16 cellular contexts compared by ENCODE assay signal in genomic region chr14:26175659-26176058, GRCh38.
DNase-seq lines count a peak whose midpoint lies in the region; TF ChIP-seq lines count a peak whose summit lies in the region.
"Had no signal": no experiment of that assay in that cellular context is flagged by ENCODE, and none has a peak within 500 bp of the region (broad histone marks: within the 10 kb centered on the region; RNA-seq: fewer than 3 reads in every experiment).

No MANE protein-coding gene starts in this region.

- H3K4ac ChIP-seq in neuronal stem cell (ENCODE audit: low read length), result no peak overlapping the region

- H3K27me3 ChIP-seq in endodermal cell (ENCODE audit: control insufficient read depth, insufficient read depth, low read length, poor library complexity, severe bottlenecking) (no peaks in the 10 kb centered on the region), neuronal stem cell (ENCODE audit: control insufficient read depth in 3 of 3, insufficient read depth in 3 of 3, low read depth in 1 of 3, low read length in 3 of 3) (no peaks in the 10 kb centered on the region), testis (no peaks in the 10 kb centered on the region)
- H3K27me3 ChIP-seq: BE2C had no signal

- intact Hi-C loops in testis (cut with DNase I; ENCODE audit: low total_unique reads), result no loop called here

- H3K18ac ChIP-seq in neuronal stem cell (ENCODE audit: low read length), result no peak overlapping the region

- peak overlapping the region; percentile 89 for H2AFZ ChIP-seq in neuronal stem cell (ENCODE audit: low read length)
- H2AFZ ChIP-seq: GM23248 had no signal

- no peaks in the 10 kb centered on the region for H3K27me3 Mint-ChIP-seq in endodermal cell (ENCODE audit: insufficient read depth)
- H3K27me3 Mint-ChIP-seq: CD4-positive, CD25-positive, alpha-beta regulatory T cell; CD8-positive, alpha-beta memory T cell; IgD-negative memory B cell had no signal

- H3K4me2 ChIP-seq in neuronal stem cell (ENCODE audit: insufficient read depth, low read length, poor library complexity, severe bottlenecking), result no peak overlapping the region

- H3K9me3 ChIP-seq in endodermal cell (ENCODE audit: control insufficient read depth, low read length) (no peaks in the 10 kb centered on the region), neuronal stem cell (replicated peaks in 1 of 2; ENCODE audit: control insufficient read depth in 2 of 2, insufficient read depth in 1 of 2, low read depth in 1 of 2, low read length in 2 of 2) (no peaks in the 10 kb centered on the region), testis (no peaks in the 10 kb centered on the region)
- H3K9me3 ChIP-seq: BE2C had no signal

- no peak overlapping the region for H2AK5ac ChIP-seq in neuronal stem cell (ENCODE audit: low read depth, low read length)

- H4K8ac ChIP-seq in neuronal stem cell (ENCODE audit: low read depth, low read length), result no peak overlapping the region

- no peak for TF ChIP-seq POLR2A in testis (IDR thresholded peaks at IDR 0.05)

- no peak overlapping the region for H4K91ac ChIP-seq in neuronal stem cell (ENCODE audit: low read depth, low read length, poor library complexity)

- no peak for DNase-seq in endodermal cell
- DNase-seq in medulla oblongata (ENCODE audit: extremely low spot score), result peak; percentile 20
- no peak for DNase-seq in neuronal stem cell (ENCODE audit: low spot score)
- DNase-seq in testis, result peak; percentile 16
- DNase-seq in amniotic stem cell (lab: John Stamatoyannopoulos, UW), result no peak
- DNase-seq in NCI-H446 (lab: John Stamatoyannopoulos, UW), result no peak
- no peak for DNase-seq in mucosa of gallbladder (ENCODE audit: low spot score)
- DNase-seq: ACHN; BE2C; CD4-positive, CD25-positive, alpha-beta regulatory T cell; CD8-positive, alpha-beta memory T cell; COR-L47; DMS 273 treated with DMSO at 0.1 percent for 48 hours; GM23248; HCEC 1CT had no signal

- 94 to 95% methylated on average over 13 to 14 of the region's 14 CpGs for WGBS in endodermal cell (ENCODE audit: insufficient coverage in 1 of 2, insufficient read length in 1 of 2), 2 experiments
- WGBS in neuronal stem cell (ENCODE audit: extremely low coverage in 2 of 2, insufficient read length in 2 of 2, insufficient replicate concordance in 1 of 2), 2 donors, result no CpG with 5 or more reads among the region's 14 CpGs
- 67 to 77% methylated on average over 14 of the region's 14 CpGs for WGBS in testis, 2 donors

- no peak overlapping the region for H2BK5ac ChIP-seq in neuronal stem cell (ENCODE audit: low read length)

- H3K27ac ChIP-seq in endodermal cell (ENCODE audit: low read depth, low read length), result peak overlapping the region; percentile 56
- no peak overlapping the region for H3K27ac ChIP-seq in neuronal stem cell (replicated peaks; ENCODE audit: low read length)
- no peak overlapping the region for H3K27ac ChIP-seq in testis
- H3K27ac ChIP-seq: GM23248 had no signal

- H3K4me3 ChIP-seq in endodermal cell (ENCODE audit: low read length), result no peak overlapping the region
- H3K4me3 ChIP-seq in neuronal stem cell (ENCODE audit: low read length in 2 of 2), result no peak overlapping the region
- no peak overlapping the region for H3K4me3 ChIP-seq in testis
- H3K4me3 ChIP-seq: GM23248 had no signal

- H3K4me1 Mint-ChIP-seq in endodermal cell, result peaks cover 3% of the 10 kb centered on the region
- H3K4me1 Mint-ChIP-seq: CD4-positive, CD25-positive, alpha-beta regulatory T cell; CD8-positive, alpha-beta memory T cell; IgD-negative memory B cell had no signal

- H2BK120ac ChIP-seq in neuronal stem cell (ENCODE audit: low read depth, low read length), result no peak overlapping the region

- H2BK15ac ChIP-seq in neuronal stem cell (ENCODE audit: low read length), result no peak overlapping the region

- H3K79me1 ChIP-seq in neuronal stem cell (ENCODE audit: low read depth, low read length), result no peaks in the 10 kb centered on the region

- no peaks in the 10 kb centered on the region for H3K36me3 Mint-ChIP-seq in endodermal cell (ENCODE audit: low read depth)
- H3K36me3 Mint-ChIP-seq: CD4-positive, CD25-positive, alpha-beta regulatory T cell; CD8-positive, alpha-beta memory T cell; IgD-negative memory B cell had no signal

- H3K4me3 Mint-ChIP-seq in endodermal cell, result no peak overlapping the region
- H3K4me3 Mint-ChIP-seq: CD4-positive, CD25-positive, alpha-beta regulatory T cell; IgD-negative memory B cell had no signal

- no peaks in the 10 kb centered on the region for H3K9me3 Mint-ChIP-seq in endodermal cell

- H3K27ac Mint-ChIP-seq in endodermal cell, result no peak overlapping the region
- H3K27ac Mint-ChIP-seq: CD4-positive, CD25-positive, alpha-beta regulatory T cell; CD8-positive, alpha-beta memory T cell; IgD-negative memory B cell had no signal

- H3K9ac ChIP-seq in endodermal cell (ENCODE audit: extremely low read depth, low read length, poor library complexity, severe bottlenecking), result no peak overlapping the region
- no peak overlapping the region for H3K9ac ChIP-seq in neuronal stem cell (ENCODE audit: low read depth, low read length, poor library complexity)
- H3K9ac ChIP-seq: GM23248 had no signal

- TF ChIP-seq CTCF in endodermal cell (conservative IDR thresholded peaks at IDR 0.05), result no peak
- TF ChIP-seq CTCF in testis (IDR thresholded peaks at IDR 0.05), result no peak

- H3K36me3 ChIP-seq in endodermal cell (ENCODE audit: control insufficient read depth, insufficient read depth, low read length), result no peaks in the 10 kb centered on the region
- H3K36me3 ChIP-seq in neuronal stem cell (replicated peaks in 1 of 2; ENCODE audit: control insufficient read depth in 2 of 2, insufficient read depth in 2 of 2, low read length in 2 of 2), result no peaks in the 10 kb centered on the region
- no peaks in the 10 kb centered on the region for H3K36me3 ChIP-seq in testis (ENCODE audit: low read depth, missing control alignments)
- H3K36me3 ChIP-seq: BE2C had no signal

- H3K14ac ChIP-seq in neuronal stem cell (ENCODE audit: low read length), result no peak overlapping the region

- H2BK12ac ChIP-seq in neuronal stem cell (ENCODE audit: low read length), result no peak overlapping the region

- H3K23ac ChIP-seq in neuronal stem cell (ENCODE audit: low read depth, low read length, poor library complexity), result no peak overlapping the region

- H3K4me1 ChIP-seq in endodermal cell (ENCODE audit: control insufficient read depth, insufficient read depth, low read length), result no peaks in the 10 kb centered on the region
- peaks cover 0 to 2% of the 10 kb centered on the region in 2 donors for H3K4me1 ChIP-seq in neuronal stem cell (ENCODE audit: control insufficient read depth in 2 of 2, insufficient read depth in 1 of 2, low read depth in 1 of 2, low read length in 2 of 2)
- no peaks in the 10 kb centered on the region for H3K4me1 ChIP-seq in testis
- H3K4me1 ChIP-seq: BE2C had no signal

Comparison
In these comparisons a context has a peak if more than half of its experiments do, and no peak if none do; other contexts are left out.
1. DNase-seq: peak in medulla oblongata (single experiment) and testis (single experiment); none in endodermal cell (single experiment), neuronal stem cell (single experiment), amniotic stem cell (single experiment), NCI-H446 (0 of 2) and mucosa of gallbladder (single experiment).